ENCODE assay signal across 12 cellular contexts in the genomic region with DNA sequence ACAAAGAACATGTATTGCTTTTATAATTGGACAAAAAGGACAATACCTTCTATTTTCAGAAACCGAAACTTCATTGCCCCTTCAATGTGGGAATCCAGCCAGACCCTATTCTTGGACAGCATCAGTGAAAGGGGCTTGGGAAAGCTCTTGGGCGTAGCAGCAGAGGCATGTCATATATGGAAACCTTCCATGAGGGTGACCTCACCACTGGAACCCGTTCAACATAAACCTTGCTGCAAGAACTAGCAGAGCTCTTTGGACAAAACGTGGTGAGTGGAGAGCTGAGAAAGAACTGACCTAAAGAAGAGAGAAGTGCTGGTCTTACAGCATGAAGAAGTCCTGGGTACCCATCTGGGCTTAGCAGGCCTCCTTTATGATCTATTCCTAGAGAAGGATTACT. TPM values are rescaled to one million over a fixed set of nuclear protein-coding genes. Genes with fewer than 3 reads are reported as not detected.
A peak's percentile ranks its signal among the peaks of the same experiment; 100 is the strongest.
DNase-seq lines count a peak whose midpoint lies in the region; ATAC-seq and TF ChIP-seq lines count a peak whose summit lies in the region.
"Had no signal": no experiment of that assay in that cellular context is flagged by ENCODE, and none has a peak within 500 bp of the region (broad histone marks: within the 10 kb centered on the region; RNA-seq: fewer than 3 reads in every experiment).

No MANE protein-coding gene starts in this region.

- TF ChIP-seq CTCF in HFF-Myc (IDR thresholded peaks at IDR 0.05; ENCODE audit: low read depth, low read length, missing control alignments) (no peak), hepatocyte (IDR thresholded peaks at IDR 0.05; ENCODE audit: poor library complexity) (no peak)

- no peaks in the 10 kb centered on the region for H3K4me1 ChIP-seq in hepatocyte (ENCODE audit: insufficient read depth)

- no peak overlapping the region for H2AFZ ChIP-seq in hepatocyte

- ATAC-seq in GM19452 (IDR thresholded peaks at IDR 0.05; ENCODE audit: unreplicated experiment) = no peak

- no peaks in the 10 kb centered on the region for H3K9me3 ChIP-seq in hepatocyte (ENCODE audit: low read depth)

- H3K79me2 ChIP-seq in hepatocyte = no peaks in the 10 kb centered on the region

- no peaks in the 10 kb centered on the region for H3K27me3 ChIP-seq in hepatocyte

- peaks cover 5% of the 10 kb centered on the region for H3K36me3 ChIP-seq in hepatocyte (replicated peaks; ENCODE audit: insufficient read depth, low read depth)

- peak; percentile 32 for DNase-seq in HFF-Myc (ENCODE audit: extremely low read depth, low read depth)
- DNase-seq in cerebellar cortex (ENCODE audit: low spot score) = peak; percentile 45
- DNase-seq in hepatocyte (ENCODE audit: low spot score) = peak; percentile 27
- peak; percentile 84 for DNase-seq in stromal cell of bone marrow (ENCODE audit: low read depth)
- no peak for DNase-seq in NOMO-1 treated with DMSO at 0.1 percent for 48 hours (lab: John Stamatoyannopoulos, UW; ENCODE audit: unreplicated experiment)
- no peak for DNase-seq in stimulated activated CD4-positive, alpha-beta T cell treated with anti-CD3 and anti-CD28 coated beads, Interleukin-1b, Interleukin-23, amount 100 ng/mL, for 48 hours
- no peak for DNase-seq in NCI-H146 (lab: John Stamatoyannopoulos, UW)
- DNase-seq: activated B cell treated with CpG ODN at 0.5 μM for 24 hours; activated effector memory CD4-positive, alpha-beta T cell treated with anti-CD3 and anti-CD28 coated beads, Interleukin-2, amount 50 U/mL, for 16 hours; erythroblast; naive B cell had no signal

- no peaks in the 10 kb centered on the region for H4K20me1 ChIP-seq in hepatocyte (ENCODE audit: insufficient read depth, poor library complexity, severe bottlenecking)

- 55% methylated on average over 4 of the region's 4 CpGs for WGBS in hepatocyte (ENCODE audit: low lambda C conversion rate, missing lambda C conversion rate)

- H3K9me2 ChIP-seq in hepatocyte (replicated peaks; ENCODE audit: insufficient read depth) = no peaks in the 10 kb centered on the region

- no peak overlapping the region for H3K4me2 ChIP-seq in hepatocyte

- H3K4me3 ChIP-seq in HFF-Myc (replicated peaks; ENCODE audit: low read depth, low read length) (no peak overlapping the region), hepatocyte (no peak overlapping the region)

- H3K27ac ChIP-seq in hepatocyte = peak overlapping the region; percentile 36

RNA-seq across cellular contexts. Expression of a gene that starts 22.7 kb away (rescaled TPM):
- total RNA-seq in hepatocyte = 20.3 and 25.6 TPM in 2 replicates
- polyA plus RNA-seq in hepatocyte = 41.1 and 44.5 TPM in 2 replicates
- total RNA-seq: activated B cell treated with CpG ODN at 0.5 μM for 24 hours had no signal

RNA-seq across cellular contexts. Expression of a gene that starts 41.3 kb away (rescaled TPM):
- total RNA-seq in hepatocyte = 34.3 and 55.2 TPM in 2 replicates
- 40.0 and 43.0 TPM in 2 replicates for polyA plus RNA-seq in hepatocyte

RNA-seq across cellular contexts. Expression of a gene that starts 56.6 kb away (rescaled TPM):
- total RNA-seq in hepatocyte = 68.0 and 75.8 TPM in 2 replicates
- 111 and 116 TPM in 2 replicates for polyA plus RNA-seq in hepatocyte

Comparison
In these comparisons a context has a peak if more than half of its experiments do, and no peak if none do; other contexts are left out.
1. DNase-seq: peak in HFF-Myc (single experiment), cerebellar cortex (single experiment), hepatocyte (single experiment) and stromal cell of bone marrow (single experiment); none in NOMO-1 treated with DMSO at 0.1 percent for 48 hours (single experiment), stimulated activated CD4-positive, alpha-beta T cell treated with anti-CD3 and anti-CD28 coated beads, Interleukin-1b, Interleukin-23, amount 100 ng/mL, for 48 hours (single experiment) and NCI-H146 (single experiment).